ENCODE assay signal across 1 cellular context in genomic region chr15:90036806-90037509, GRCh38.
TF ChIP-seq lines count a peak whose summit lies in the region.

No MANE protein-coding gene starts in this region.

TF ChIP-seq in endothelial cell of umbilical vein, 7 proteins besides CTCF, POLR2A, EP300 and RAD21:
- TF ChIP-seq EZH2 (IDR thresholded peaks at IDR 0.05; ENCODE audit: borderline replicate concordance, low read depth, low read length, severe bottlenecking) (no peak), MYC (IDR thresholded peaks at IDR 0.05; ENCODE audit: low read depth, low read length) (no peak), FOS (IDR thresholded peaks at IDR 0.05; ENCODE audit: borderline replicate concordance, insufficient read depth, low read length) (no peak), GATA2 (IDR thresholded peaks at IDR 0.05; ENCODE audit: insufficient read depth, insufficient read length, low read depth, low read length) (no peak), JUN (IDR thresholded peaks at IDR 0.05; ENCODE audit: borderline replicate concordance, insufficient read depth, insufficient read length, low read depth) (no peak), MAX (IDR thresholded peaks at IDR 0.05; ENCODE audit: insufficient read depth, insufficient read length) (no peak), POLR2AphosphoS5 (IDR thresholded peaks at IDR 0.05; ENCODE audit: insufficient read depth, low read depth, low read length) (no peak)
